In genomic region chr12:56851462-56851861, GRCh38 we compare ENCODE assay signal across 33 cellular contexts.
DNase-seq lines count a peak whose midpoint lies in the region; ATAC-seq, FAIRE-seq and TF ChIP-seq lines count a peak whose summit lies in the region.
"Had no signal": no experiment of that assay in that cellular context is flagged by ENCODE, and none has a peak within 500 bp of the region (broad histone marks: within the 10 kb centered on the region; RNA-seq: fewer than 3 reads in every experiment).

No MANE protein-coding gene starts in this region.

- CTCF ChIA-PET in SK-N-SH (lab: Yijun Ruan, JAX) (no interaction called here), K562 (lab: Yijun Ruan, JAX; ENCODE audit: low intra/inter-chr PET ratio) (no interaction called here)

- no peak for TF ChIP-seq POLR2A in K562 (conservative IDR thresholded peaks at IDR 0.05)

- intact Hi-C loops in K562 (cut with micrococcal nuclease): no loop called here
- intact Hi-C loops in pancreas (cut with DNase I): no loop called here

- no peaks in the 10 kb centered on the region for H3K79me2 ChIP-seq in SK-N-SH (ENCODE audit: insufficient read depth)
- no peaks in the 10 kb centered on the region for H3K79me2 ChIP-seq in K562 (ENCODE audit: control insufficient read depth, insufficient read depth, low read length)

- H4K20me1 ChIP-seq in SK-N-SH (ENCODE audit: insufficient read depth) (no peaks in the 10 kb centered on the region), K562 (replicated peaks; ENCODE audit: control insufficient read depth, insufficient read depth, low read length) (no peaks in the 10 kb centered on the region)
- H4K20me1 ChIP-seq: BLaER1; BLaER1 treated with 17β-estradiol and CSF1 and Interleukin-3, amounts not matched to agents 10 nM and 100 nM had no signal

- H3K9me2 ChIP-seq in SK-N-SH: no peaks in the 10 kb centered on the region

- H3K27me3 ChIP-seq in SK-N-SH (ENCODE audit: insufficient read depth): no peaks in the 10 kb centered on the region
- no peaks in the 10 kb centered on the region for H3K27me3 ChIP-seq in K562 (ENCODE audit: control insufficient read depth in 2 of 2, insufficient read depth in 2 of 2, low read length in 2 of 2)
- H3K27me3 ChIP-seq in pancreas: no peaks in the 10 kb centered on the region
- H3K27me3 ChIP-seq: BE2C; BLaER1; BLaER1 treated with 17β-estradiol and CSF1 and Interleukin-3, amounts not matched to agents 10 nM and 100 nM had no signal

- H3F3A ChIP-seq in SK-N-SH (replicated peaks; ENCODE audit: insufficient read depth): no peaks in the 10 kb centered on the region

- H2AFZ ChIP-seq in SK-N-SH (ENCODE audit: low read depth): no peak overlapping the region
- no peak overlapping the region for H2AFZ ChIP-seq in K562 (ENCODE audit: low read depth, low read length)

- H3K36me3 ChIP-seq in SK-N-SH (replicated peaks in 1 of 2; ENCODE audit: control insufficient read depth in 1 of 2, insufficient read depth in 2 of 2, low read length in 1 of 2) (no peaks in the 10 kb centered on the region), K562 (ENCODE audit: control insufficient read depth, insufficient read depth, low read length) (no peaks in the 10 kb centered on the region), pancreas (no peaks in the 10 kb centered on the region)
- H3K36me3 ChIP-seq: BE2C; BLaER1; BLaER1 treated with 17β-estradiol and CSF1 and Interleukin-3, amounts not matched to agents 10 nM and 100 nM had no signal

- no TSS peak for BruUV-seq in K562 (replicated peaks; lab: Mats Ljungman, UMichigan)

- H3K4me3 ChIP-seq in SK-N-SH (ENCODE audit: low read depth in 2 of 2, low read length in 1 of 2): no peak overlapping the region
- no peak overlapping the region for H3K4me3 ChIP-seq in K562
- H3K4me3 ChIP-seq in pancreas: no peak overlapping the region
- H3K4me3 ChIP-seq: A549; BLaER1; BLaER1 treated with 17β-estradiol and CSF1 and Interleukin-3, amounts not matched to agents 10 nM and 100 nM had no signal

- no peaks in the 10 kb centered on the region for H3K9me1 ChIP-seq in K562 (ENCODE audit: control insufficient read depth, insufficient read depth, low read length)

- H3K9me3 ChIP-seq in SK-N-SH (no peaks in the 10 kb centered on the region), K562 (replicated peaks; ENCODE audit: control insufficient read depth, insufficient read depth, low read depth, low read length) (0 out of 2 replicates have a peak, but pooled peaks cover 4% of the 10 kb centered on the region), pancreas (no peaks in the 10 kb centered on the region)
- H3K9me3 ChIP-seq: BE2C had no signal

- POLR2A ChIA-PET in SK-N-SH (lab: Yijun Ruan, JAX): no interaction called here
- POLR2A ChIA-PET in K562 (lab: Yijun Ruan, JAX): no interaction called here

- TF ChIP-seq RAD21 in SK-N-SH (IDR thresholded peaks at IDR 0.05; ENCODE audit: low read length) (no peak), K562 (CRISPR knock-in tag; conservative IDR thresholded peaks at IDR 0.05 in 1 of 2, IDR thresholded peaks at IDR 0.05 in 1 of 2) (no peak)

- no peak for FAIRE-seq in K562 (lab: Jason Lieb, UNC)
- peak; percentile 23 for FAIRE-seq in pancreas (lab: Jason Lieb, UNC)
- no peak for FAIRE-seq in frontal cortex (lab: Jason Lieb, UNC)
- FAIRE-seq: A204.1, D721Med had no signal

- TF ChIP-seq CTCF in SK-N-SH (IDR thresholded peaks at IDR 0.05) (no peak), K562 (IDR thresholded peaks at IDR 0.05 in 2 of 3, conservative IDR thresholded peaks at IDR 0.05 in 1 of 3; ENCODE audit: insufficient read depth in 2 of 3, low read depth in 1 of 3, low read length in 3 of 3) (no peak), pancreas (IDR thresholded peaks at IDR 0.05) (no peak)

- DNase-seq in SK-N-SH (no peak), K562 (ENCODE audit: extremely low read depth in 1 of 4, low spot score in 3 of 4) (no peak), pancreas (no peak), frontal cortex (ENCODE audit: low spot score in 2 of 2) (no peak), cerebellar cortex (ENCODE audit: low spot score) (no peak)
- DNase-seq: 8988T; ACHN; AML-193; BE2C; C1 segment of cervical spinal cord; Caco-2; Calu3; CD4-positive, alpha-beta memory T cell; CD4-positive, alpha-beta T cell; CD4-positive, CD25-positive, alpha-beta regulatory T cell; CD8-positive, alpha-beta memory T cell; CD8-positive, alpha-beta T cell; COR-L47; DMS 273 treated with DMSO at 0.1 percent for 48 hours; DMS153; DMS53; DMS79; DMS79 treated with DMSO at 0.1 percent for 48 hours; DND-41; EL had no signal

- H3K9ac ChIP-seq in SK-N-SH (no peak overlapping the region), K562 (ENCODE audit: insufficient read depth in 1 of 2, low read depth in 2 of 2, low read length in 2 of 2) (no peak overlapping the region)
- H3K9ac ChIP-seq: BLaER1; BLaER1 treated with 17β-estradiol and CSF1 and Interleukin-3, amounts not matched to agents 10 nM and 100 nM had no signal

- no peak overlapping the region for H3K27ac ChIP-seq in SK-N-SH (ENCODE audit: low read depth in 2 of 2, low read length in 1 of 2)
- no peak overlapping the region for H3K27ac ChIP-seq in K562 (ENCODE audit: extremely low read depth, low read depth, low read length)
- H3K27ac ChIP-seq in pancreas: no peak overlapping the region
- H3K27ac ChIP-seq: 22Rv1; A549; BLaER1; BLaER1 treated with 17β-estradiol and CSF1 and Interleukin-3, amounts not matched to agents 10 nM and 100 nM; C4-2B had no signal

- WGBS in SK-N-SH (ENCODE audit: low lambda C conversion rate): 84% methylated on average over 1 of the region's 1 CpG
- WGBS in K562 (ENCODE audit: insufficient coverage, low coverage, missing lambda C conversion rate): 85% methylated on average over 1 of the region's 1 CpG
- WGBS in pancreas, 2 donors: 89 to 96% methylated on average over 1 of the region's 1 CpG

- TF ChIP-seq EP300 in SK-N-SH (IDR thresholded peaks at IDR 0.05; ENCODE audit: borderline replicate concordance in 1 of 2, low read depth in 1 of 2, low read length in 1 of 2) (no peak), K562 (IDR thresholded peaks at IDR 0.05; ENCODE audit: low read length) (no peak)

- no peak overlapping the region for H3K4me2 ChIP-seq in SK-N-SH
- no peak overlapping the region for H3K4me2 ChIP-seq in K562 (ENCODE audit: insufficient read depth, low read length)
- H3K4me2 ChIP-seq: A549; BLaER1; BLaER1 treated with 17β-estradiol and CSF1 and Interleukin-3, amounts not matched to agents 10 nM and 100 nM had no signal

- no peak for ATAC-seq in SK-N-SH treated with all-trans-retinoic acid at 6 μM for 48 hours
- no peak for ATAC-seq in K562
- ATAC-seq in pancreas: no peak
- ATAC-seq: A549; CD8-positive, alpha-beta T cell had no signal

- H3K4me1 ChIP-seq in SK-N-SH (ENCODE audit: control insufficient read depth in 1 of 2, insufficient read depth in 2 of 2, low read depth in 1 of 2, low read length in 1 of 2): no peaks in the 10 kb centered on the region
- no peaks in the 10 kb centered on the region for H3K4me1 ChIP-seq in K562 (replicated peaks in 1 of 2; ENCODE audit: control insufficient read depth in 2 of 2, insufficient read depth in 2 of 2, low read length in 2 of 2)
- H3K4me1 ChIP-seq in pancreas: no peaks in the 10 kb centered on the region
- H3K4me1 ChIP-seq: A549; BE2C; BLaER1; BLaER1 treated with 17β-estradiol and CSF1 and Interleukin-3, amounts not matched to agents 10 nM and 100 nM; Caco-2 had no signal

- in situ Hi-C loops in K562 (cut with MboI): no loop called here

TF ChIP-seq in SK-N-SH treated with all-trans-retinoic acid at 6 μM for 48 hours, 23 proteins besides CTCF, POLR2A, EP300 and RAD21:
- TF ChIP-seq ZNF8 (CRISPR knock-in tag; IDR thresholded peaks at IDR 0.05) (peak; percentile 78; the same call in 1 of the 2 replicates), PPARA (CRISPR knock-in tag; IDR thresholded peaks at IDR 0.05; ENCODE audit: borderline replicate concordance) (no peak)

TF ChIP-seq in SK-N-SH, 30 proteins besides CTCF, POLR2A, EP300 and RAD21 (continues in another document):
- TF ChIP-seq, protein P1, sequence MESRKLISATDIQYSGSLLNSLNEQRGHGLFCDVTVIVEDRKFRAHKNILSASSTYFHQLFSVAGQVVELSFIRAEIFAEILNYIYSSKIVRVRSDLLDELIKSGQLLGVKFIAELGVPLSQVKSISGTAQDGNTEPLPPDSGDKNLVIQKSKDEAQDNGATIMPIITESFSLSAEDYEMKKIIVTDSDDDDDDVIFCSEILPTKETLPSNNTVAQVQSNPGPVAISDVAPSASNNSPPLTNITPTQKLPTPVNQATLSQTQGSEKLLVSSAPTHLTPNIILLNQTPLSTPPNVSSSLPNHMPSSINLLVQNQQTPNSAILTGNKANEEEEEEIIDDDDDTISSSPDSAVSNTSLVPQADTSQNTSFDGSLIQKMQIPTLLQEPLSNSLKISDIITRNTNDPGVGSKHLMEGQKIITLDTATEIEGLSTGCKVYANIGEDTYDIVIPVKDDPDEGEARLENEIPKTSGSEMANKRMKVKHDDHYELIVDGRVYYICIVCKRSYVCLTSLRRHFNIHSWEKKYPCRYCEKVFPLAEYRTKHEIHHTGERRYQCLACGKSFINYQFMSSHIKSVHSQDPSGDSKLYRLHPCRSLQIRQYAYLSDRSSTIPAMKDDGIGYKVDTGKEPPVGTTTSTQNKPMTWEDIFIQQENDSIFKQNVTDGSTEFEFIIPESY (IDR thresholded peaks at IDR 0.05; ENCODE audit: borderline replicate concordance, low read depth): no peak
- no peak for TF ChIP-seq EZH2phosphoT487 (IDR thresholded peaks at IDR 0.05; ENCODE audit: borderline replicate concordance, low read depth)
- no peak for TF ChIP-seq TEAD4 (IDR thresholded peaks at IDR 0.05; ENCODE audit: borderline replicate concordance, insufficient read depth)

TF ChIP-seq in K562, 482 proteins besides CTCF, POLR2A, EP300 and RAD21 (continues in another document):
- TF ChIP-seq GATA2 (CRISPR knock-in tag; IDR thresholded peaks at IDR 0.05): no peak
- no peak for TF ChIP-seq DDX20 (tag; IDR thresholded peaks at IDR 0.05; ENCODE audit: low read depth)
- TF ChIP-seq GABPB1 (CRISPR knock-in tag; IDR thresholded peaks at IDR 0.05): no peak
- TF ChIP-seq MYC (IDR thresholded peaks at IDR 0.05; ENCODE audit: low read depth, low read length): no peak
- no peak for TF ChIP-seq MYC (CRISPR knock-in tag; IDR thresholded peaks at IDR 0.05; ENCODE audit: borderline replicate concordance, low read depth)
- no peak for TF ChIP-seq NR2C1 (IDR thresholded peaks at IDR 0.05)
- no peak for TF ChIP-seq NR2C1 (tag; IDR thresholded peaks at IDR 0.05)
- TF ChIP-seq ZNF146 (CRISPR knock-in tag; IDR thresholded peaks at IDR 0.05; ENCODE audit: unreplicated experiment): peak; percentile 55
- no peak for TF ChIP-seq ZNF347 (CRISPR knock-in tag; IDR thresholded peaks at IDR 0.05; ENCODE audit: low read depth)
- no peak for TF ChIP-seq TCF15 (CRISPR knock-in tag; IDR thresholded peaks at IDR 0.05)
- TF ChIP-seq RBM25 (IDR thresholded peaks at IDR 0.05; ENCODE audit: low read depth, low read length, severe bottlenecking): peak; percentile 17
- no peak for TF ChIP-seq CHD1 (IDR thresholded peaks at IDR 0.05; ENCODE audit: low read length)
- TF ChIP-seq FOXA1 (IDR thresholded peaks at IDR 0.05; ENCODE audit: borderline replicate concordance): no peak
